In genomic region chr7:45053941-45054340, GRCh38 we compare ENCODE assay signal across 24 cellular contexts. TPM values are rescaled to one million over a fixed set of nuclear protein-coding genes. Genes with fewer than 3 reads are reported as not detected.
DNase-seq lines count a peak whose midpoint lies in the region; ATAC-seq, FAIRE-seq and TF ChIP-seq lines count a peak whose summit lies in the region.
"Had no signal": no experiment of that assay in that cellular context is flagged by ENCODE, and none has a peak within 500 bp of the region (broad histone marks: within the 10 kb centered on the region; RNA-seq: fewer than 3 reads in every experiment).

No MANE protein-coding gene starts in this region.

- H3K9me3 ChIP-seq in kidney (ENCODE audit: control insufficient read depth in 1 of 2, low read length in 2 of 2): no peaks in the 10 kb centered on the region
- H3K9me3 ChIP-seq: MG63 had no signal

- H3K27ac ChIP-seq in kidney (ENCODE audit: low read depth in 2 of 2, low read length in 2 of 2): no peak overlapping the region
- H3K27ac ChIP-seq: BLaER1, RWPE1 had no signal

- no peak for TF ChIP-seq CTCF in kidney (IDR thresholded peaks at IDR 0.05; ENCODE audit: borderline replicate concordance, extremely low read depth, insufficient read depth)

- peaks cover 25% of the 10 kb centered on the region for H3K36me3 Mint-ChIP-seq in activated naive CD8-positive, alpha-beta T cell
- peaks cover 27% of the 10 kb centered on the region for H3K36me3 Mint-ChIP-seq in activated naive CD8-positive, alpha-beta T cell treated with anti-CD3 and anti-CD28 coated beads for 36 hours
- H3K36me3 Mint-ChIP-seq in activated T-helper 17 cell treated with anti-CD3 and anti-CD28 coated beads, Interleukin-2, amount 50 U/mL, for 72 hours (ENCODE audit: low read depth): peaks cover 72% of the 10 kb centered on the region
- H3K36me3 Mint-ChIP-seq in memory B cell: peaks cover 26% of the 10 kb centered on the region

- H3K36me3 ChIP-seq in kidney (ENCODE audit: control insufficient read depth in 1 of 2, insufficient read depth in 2 of 2, low read length in 2 of 2): peaks cover 0 to 4% of the 10 kb centered on the region in 2 donors
- H3K36me3 ChIP-seq: MG63 had no signal

- FAIRE-seq in urothelium cell line (lab: Jason Lieb, UNC) (peak; percentile 20), kidney (lab: Jason Lieb, UNC) (no peak)
- FAIRE-seq: A204.1 had no signal

- H3K4me3 ChIP-seq in kidney (ENCODE audit: low read length in 2 of 2): no peak overlapping the region
- H3K4me3 ChIP-seq: BLaER1, MG63 had no signal

- H3K27me3 Mint-ChIP-seq in activated naive CD8-positive, alpha-beta T cell: no peaks in the 10 kb centered on the region
- H3K27me3 Mint-ChIP-seq in activated naive CD8-positive, alpha-beta T cell treated with anti-CD3 and anti-CD28 coated beads for 36 hours: no peaks in the 10 kb centered on the region
- no peaks in the 10 kb centered on the region for H3K27me3 Mint-ChIP-seq in activated T-helper 17 cell treated with anti-CD3 and anti-CD28 coated beads, Interleukin-2, amount 50 U/mL, for 72 hours
- no peaks in the 10 kb centered on the region for H3K27me3 Mint-ChIP-seq in memory B cell
- H3K27me3 Mint-ChIP-seq: IgD-negative memory B cell had no signal

- peak overlapping the region; percentile 83 for H3K27ac Mint-ChIP-seq in activated naive CD8-positive, alpha-beta T cell
- no peak overlapping the region for H3K27ac Mint-ChIP-seq in activated naive CD8-positive, alpha-beta T cell treated with anti-CD3 and anti-CD28 coated beads for 36 hours
- peak overlapping the region; percentile 65 for H3K27ac Mint-ChIP-seq in activated T-helper 17 cell treated with anti-CD3 and anti-CD28 coated beads, Interleukin-2, amount 50 U/mL, for 72 hours
- peak overlapping the region; percentile 26 for H3K27ac Mint-ChIP-seq in memory B cell

- DNase-seq in activated naive CD8-positive, alpha-beta T cell treated with anti-CD3 and anti-CD28 coated beads for 36 hours: no peak
- no peak for DNase-seq in memory B cell (ENCODE audit: low spot score in 2 of 2)
- no peak for DNase-seq in urothelium cell line (ENCODE audit: low spot score)
- no peak for DNase-seq in kidney
- no peak for DNase-seq in Ammon's horn (ENCODE audit: low spot score)
- no peak for DNase-seq in putamen (ENCODE audit: low spot score)
- DNase-seq: DMS 273 treated with DMSO at 0.1 percent for 48 hours, DND-41, H7, Kasumi-1, MG63, NCI-H1048, NCI-H1436 treated with DMSO at 0.1 percent for 48 hours, NCI-H2029, NCI-H345, NCI-H524 treated with DMSO at 0.1 percent for 48 hours, SIG-M5 had no signal

- intact Hi-C loops in kidney (cut with DNase I): no loop called here

- H3K4me1 ChIP-seq in kidney (ENCODE audit: control insufficient read depth in 1 of 2, insufficient read depth in 1 of 2, low read depth in 1 of 2, low read length in 2 of 2): no peaks in the 10 kb centered on the region

- no peak overlapping the region for H3K4me3 Mint-ChIP-seq in activated naive CD8-positive, alpha-beta T cell
- no peak overlapping the region for H3K4me3 Mint-ChIP-seq in activated naive CD8-positive, alpha-beta T cell treated with anti-CD3 and anti-CD28 coated beads for 36 hours
- no peak overlapping the region for H3K4me3 Mint-ChIP-seq in activated T-helper 17 cell treated with anti-CD3 and anti-CD28 coated beads, Interleukin-2, amount 50 U/mL, for 72 hours
- H3K4me3 Mint-ChIP-seq in memory B cell: no peak overlapping the region
- H3K4me3 Mint-ChIP-seq: IgD-negative memory B cell had no signal

- H3K9me3 Mint-ChIP-seq in activated naive CD8-positive, alpha-beta T cell (ENCODE audit: low read depth): no peaks in the 10 kb centered on the region
- peaks cover 3% of the 10 kb centered on the region for H3K9me3 Mint-ChIP-seq in activated naive CD8-positive, alpha-beta T cell treated with anti-CD3 and anti-CD28 coated beads for 36 hours
- H3K9me3 Mint-ChIP-seq in activated T-helper 17 cell treated with anti-CD3 and anti-CD28 coated beads, Interleukin-2, amount 50 U/mL, for 72 hours: no peaks in the 10 kb centered on the region
- no peaks in the 10 kb centered on the region for H3K9me3 Mint-ChIP-seq in memory B cell
- H3K9me3 Mint-ChIP-seq: IgD-negative memory B cell had no signal

- H3K4me1 Mint-ChIP-seq in activated naive CD8-positive, alpha-beta T cell (ENCODE audit: low read depth): peaks cover 72% of the 10 kb centered on the region
- peaks cover 49% of the 10 kb centered on the region for H3K4me1 Mint-ChIP-seq in activated naive CD8-positive, alpha-beta T cell treated with anti-CD3 and anti-CD28 coated beads for 36 hours
- H3K4me1 Mint-ChIP-seq in activated T-helper 17 cell treated with anti-CD3 and anti-CD28 coated beads, Interleukin-2, amount 50 U/mL, for 72 hours: peaks cover 48% of the 10 kb centered on the region
- peaks cover 39% of the 10 kb centered on the region for H3K4me1 Mint-ChIP-seq in memory B cell

- no peak overlapping the region for H3K9ac ChIP-seq in kidney (ENCODE audit: low read length in 2 of 2)
- H3K9ac ChIP-seq: BLaER1 had no signal

- ATAC-seq in activated T-helper 17 cell treated with anti-CD3 and anti-CD28 coated beads, Interleukin-2, amount 50 U/mL, for 72 hours (replicated peaks): no peak
- no peak for ATAC-seq in memory B cell (ENCODE audit: low read depth)

RNA-seq across cellular contexts. Expression of gene NACAD, which starts 34.8 kb away (rescaled TPM):
- under 1 TPM; 0.35 to 0.50 TPM for total RNA-seq in activated naive CD8-positive, alpha-beta T cell treated with anti-CD3 and anti-CD28 coated beads for 36 hours
- total RNA-seq in activated T-helper 17 cell treated with anti-CD3 and anti-CD28 coated beads, Interleukin-2, amount 50 U/mL, for 72 hours: 1 to 10 TPM in 1 of 2 donors, under 1 TPM in 1; 0.71 to 1.3 TPM
- 4.2 TPM for total RNA-seq in kidney
- polyA plus RNA-seq in kidney (ENCODE audit: insufficient read depth, low read depth, low replicate concordance): 5.0 TPM
- total RNA-seq: G401 had no signal
- polyA plus RNA-seq: IgD-negative memory B cell had no signal

RNA-seq across cellular contexts. Expression of gene CCM2, which starts 53.9 kb away (rescaled TPM):
- 10 to 100 TPM; 50.8 to 51.6 TPM for total RNA-seq in activated naive CD8-positive, alpha-beta T cell treated with anti-CD3 and anti-CD28 coated beads for 36 hours
- total RNA-seq in activated T-helper 17 cell treated with anti-CD3 and anti-CD28 coated beads, Interleukin-2, amount 50 U/mL, for 72 hours: 10 to 100 TPM; 69.8 to 79.3 TPM
- total RNA-seq in kidney: 35.0 TPM
- 37.8 TPM for polyA plus RNA-seq in kidney (ENCODE audit: insufficient read depth, low read depth, low replicate concordance)

RNA-seq across cellular contexts. Expression of gene TBRG4, which starts 57.6 kb away (rescaled TPM):
- total RNA-seq in activated naive CD8-positive, alpha-beta T cell treated with anti-CD3 and anti-CD28 coated beads for 36 hours: 100 to 1,000 TPM; 205 to 207 TPM
- total RNA-seq in activated T-helper 17 cell treated with anti-CD3 and anti-CD28 coated beads, Interleukin-2, amount 50 U/mL, for 72 hours: 100 to 1,000 TPM; 119 to 177 TPM
- 67.8 TPM for total RNA-seq in kidney
- polyA plus RNA-seq in kidney (ENCODE audit: insufficient read depth, low read depth, low replicate concordance): 45.7 TPM
